In genomic region chr1:177091036-177091435, GRCh38 we compare ENCODE assay signal across 20 cellular contexts.
"Had no signal": no experiment of that assay in that cellular context is flagged by ENCODE, and none has a peak within 500 bp of the region (broad histone marks: within the 10 kb centered on the region; RNA-seq: fewer than 3 reads in every experiment).

No MANE protein-coding gene starts in this region.

- H3K4me3 ChIP-seq: adrenal gland, body of pancreas, hepatocyte had no signal

- H3K79me2 ChIP-seq: hepatocyte had no signal

- ATAC-seq: activated CD8-positive, alpha-beta T cell treated with anti-CD3 and anti-CD28 coated beads for 36 hours; activated T-cell treated with anti-CD3 and anti-CD28 coated beads, Interleukin-2, amount 50 U/mL, for 4 hours; body of pancreas; left ventricle myocardium superior; natural killer cell treated with Interleukin-12 subunit alpha and Interleukin-12 subunit beta and Interleukin-15 and Interleukin-18, amount 100 ng/mL, for 72 hours; T-helper 17 cell had no signal

- H3K9me3 ChIP-seq: adrenal gland, body of pancreas had no signal

- H3K27ac ChIP-seq: adrenal gland, body of pancreas, hepatocyte had no signal

- H3K4me2 ChIP-seq: hepatocyte had no signal

- H3K36me3 ChIP-seq: adrenal gland had no signal

- H2AFZ ChIP-seq: hepatocyte had no signal

- H3K4me1 ChIP-seq: adrenal gland, body of pancreas had no signal

- H3K27me3 ChIP-seq: adrenal gland, body of pancreas had no signal

- DNase-seq: activated CD4-positive, alpha-beta T cell treated with anti-CD3 and anti-CD28 coated beads for 4 hours; activated CD8-positive, alpha-beta T cell treated with anti-CD3 and anti-CD28 coated beads for 36 hours; activated effector memory CD4-positive, alpha-beta T cell treated with Interleukin-2 at 50 U/mL for 16 hours; activated T-cell treated with anti-CD3 and anti-CD28 coated beads, Interleukin-2, amount 50 U/mL, for 4 hours; adrenal gland; body of pancreas; cortex of kidney; effector CD8-positive, alpha-beta T cell; left ventricle myocardium superior; mesenchymal stem cell; nucleus accumbens; posterior cingulate gyrus; small intestine; stimulated activated CD4-positive, alpha-beta T cell treated with anti-CD3 and anti-CD28 coated beads, Interleukin-4, amount 100 ng/mL, for 24 hours; stimulated activated naive CD4-positive, alpha-beta T cell; substantia nigra; T-helper 17 cell; trophoblast cell had no signal
